In the genomic region with DNA sequence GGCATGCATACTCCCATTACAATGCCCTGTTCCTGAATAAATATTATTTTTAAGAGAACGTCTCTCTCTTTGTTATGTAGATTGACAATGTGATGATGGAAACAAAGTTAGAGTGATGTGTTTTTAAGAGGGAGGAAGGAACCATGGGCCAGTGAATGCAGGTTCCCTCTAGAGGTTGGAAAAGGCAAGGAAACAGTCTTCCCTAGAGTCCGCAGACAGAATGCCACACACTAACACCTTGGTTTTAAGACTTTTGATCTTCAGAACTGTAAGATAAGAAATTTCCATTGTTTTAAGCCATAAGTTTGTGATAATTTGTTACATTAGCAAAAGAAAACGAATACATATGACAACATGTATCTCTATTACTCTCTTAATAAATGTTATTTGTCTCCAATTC, we compare ENCODE assay signal across 22 cellular contexts. TPM values are rescaled to one million over a fixed set of nuclear protein-coding genes. Genes with fewer than 3 reads are reported as not detected.
DNase-seq lines count a peak whose midpoint lies in the region; ATAC-seq and TF ChIP-seq lines count a peak whose summit lies in the region.
"Had no signal": no experiment of that assay in that cellular context is flagged by ENCODE, and none has a peak within 500 bp of the region (broad histone marks: within the 10 kb centered on the region; RNA-seq: fewer than 3 reads in every experiment).

No MANE protein-coding gene starts in this region.

- no peaks in the 10 kb centered on the region for H3K9me2 ChIP-seq in OCI-LY7 (ENCODE audit: insufficient read depth, low read length)

- WGBS in upper lobe of left lung, 2 donors = 66 to 78% methylated on average over 3 of the region's 3 CpGs
- 69 to 71% methylated on average over 3 of the region's 3 CpGs for WGBS in tibial nerve, 2 donors

- TF ChIP-seq POLR2A in upper lobe of left lung (IDR thresholded peaks at IDR 0.05) (no peak), tibial nerve (IDR thresholded peaks at IDR 0.05) (no peak)

- H4K20me1 ChIP-seq in OCI-LY7 (ENCODE audit: insufficient read depth, low read length) = no peaks in the 10 kb centered on the region

- H3K27me3 Mint-ChIP-seq in Caco-2 (ENCODE audit: insufficient read depth, unreplicated experiment) = no peaks in the 10 kb centered on the region
- H3K27me3 Mint-ChIP-seq in neural crest cell (ENCODE audit: low read depth) = peaks cover 2% of the 10 kb centered on the region
- H3K27me3 Mint-ChIP-seq in naive thymus-derived CD4-positive, alpha-beta T cell = no peaks in the 10 kb centered on the region
- H3K27me3 Mint-ChIP-seq: memory B cell; naive thymus-derived CD8-positive, alpha-beta T cell had no signal

- TF ChIP-seq CTCF in Caco-2 (IDR thresholded peaks at IDR 0.05; ENCODE audit: insufficient read depth in 1 of 2, low read depth in 1 of 2, low read length in 1 of 2, severe bottlenecking in 1 of 2, unreplicated experiment in 1 of 2) (peak; percentile 16 to 28), OCI-LY7 (conservative IDR thresholded peaks at IDR 0.05; ENCODE audit: low read length) (0 out of 2 replicates have a peak, but pooled peaks have one; percentile 13), choroid plexus epithelial cell (conservative IDR thresholded peaks at IDR 0.05; ENCODE audit: low read depth, low read length) (peak; percentile 39), neural crest cell (conservative IDR thresholded peaks at IDR 0.05) (peak; percentile 33), upper lobe of left lung (IDR thresholded peaks at IDR 0.05) (no peak), tibial nerve (IDR thresholded peaks at IDR 0.05) (no peak)

- intact Hi-C loops in Caco-2 (cut with micrococcal nuclease; ENCODE audit: unreplicated experiment) (loop anchor here (1.0 kb wide), 1 partner anchor 300 kb away; no protein-coding TSS in a partner anchor), OCI-LY7 (cut with micrococcal nuclease; ENCODE audit: unreplicated experiment) (no loop called here)
- intact Hi-C loops in naive thymus-derived CD4-positive, alpha-beta T cell (cut with micrococcal nuclease) = loop anchor here in 1 of 2 donors (5.0 kb wide), 1 partner anchor 588 kb away; a partner anchor contains a TSS

- no peaks in the 10 kb centered on the region for H3K27me3 ChIP-seq in Caco-2 (replicated peaks; ENCODE audit: control insufficient read depth, insufficient read depth, low read length)
- no peaks in the 10 kb centered on the region for H3K27me3 ChIP-seq in naive thymus-derived CD4-positive, alpha-beta T cell (ENCODE audit: control insufficient read depth in 2 of 2, insufficient read depth in 2 of 2, low read length in 2 of 2)
- H3K27me3 ChIP-seq in upper lobe of left lung = no peaks in the 10 kb centered on the region
- no peaks in the 10 kb centered on the region for H3K27me3 ChIP-seq in tibial nerve
- H3K27me3 ChIP-seq: adrenal gland, dorsolateral prefrontal cortex, gastroesophageal sphincter, pancreas, sigmoid colon, suprapubic skin had no signal

- H3K4me3 ChIP-seq in Caco-2 (ENCODE audit: low read depth, low read length) = no peak overlapping the region
- no peak overlapping the region for H3K4me3 ChIP-seq in OCI-LY7 (ENCODE audit: low read depth, low read length, poor library complexity, severe bottlenecking)
- no peak overlapping the region for H3K4me3 ChIP-seq in choroid plexus epithelial cell (ENCODE audit: low read depth, low read length)
- H3K4me3 ChIP-seq in naive thymus-derived CD4-positive, alpha-beta T cell (ENCODE audit: low read length) = no peak overlapping the region
- no peak overlapping the region for H3K4me3 ChIP-seq in upper lobe of left lung
- no peak overlapping the region for H3K4me3 ChIP-seq in tibial nerve
- H3K4me3 ChIP-seq: adrenal gland, dorsolateral prefrontal cortex, gastroesophageal sphincter, pancreas, sigmoid colon, suprapubic skin had no signal

- ATAC-seq in naive thymus-derived CD4-positive, alpha-beta T cell = no peak
- no peak for ATAC-seq in upper lobe of left lung (ENCODE audit: low FRiP score in 2 of 2)
- ATAC-seq: gastroesophageal sphincter; naive thymus-derived CD8-positive, alpha-beta T cell; pancreas; stimulated activated effector memory CD8-positive, alpha-beta T cell treated with anti-CD3 and anti-CD28 coated beads, Interleukin-12 subunit alpha, Interleukin-12 subunit beta, amount 100 ng/mL, for 72 hours had no signal

- no peak overlapping the region for H3K27ac Mint-ChIP-seq in Caco-2 (ENCODE audit: unreplicated experiment)
- H3K27ac Mint-ChIP-seq in neural crest cell (ENCODE audit: unreplicated experiment) = no peak overlapping the region
- no peak overlapping the region for H3K27ac Mint-ChIP-seq in naive thymus-derived CD4-positive, alpha-beta T cell
- H3K27ac Mint-ChIP-seq: memory B cell; naive thymus-derived CD8-positive, alpha-beta T cell; stimulated activated effector memory CD8-positive, alpha-beta T cell treated with anti-CD3 and anti-CD28 coated beads, Interleukin-12 subunit alpha, Interleukin-12 subunit beta, amount 100 ng/mL, for 72 hours had no signal

- H2AFZ ChIP-seq in OCI-LY7 (ENCODE audit: low read length) = no peak overlapping the region

- no peaks in the 10 kb centered on the region for H3K4me1 Mint-ChIP-seq in Caco-2 (ENCODE audit: low read depth, unreplicated experiment)
- no peaks in the 10 kb centered on the region for H3K4me1 Mint-ChIP-seq in neural crest cell
- no peaks in the 10 kb centered on the region for H3K4me1 Mint-ChIP-seq in naive thymus-derived CD4-positive, alpha-beta T cell
- H3K4me1 Mint-ChIP-seq: memory B cell; naive thymus-derived CD8-positive, alpha-beta T cell; stimulated activated effector memory CD8-positive, alpha-beta T cell treated with anti-CD3 and anti-CD28 coated beads, Interleukin-12 subunit alpha, Interleukin-12 subunit beta, amount 100 ng/mL, for 72 hours had no signal

- H3K27ac ChIP-seq in OCI-LY7 (ENCODE audit: low read depth, low read length, poor library complexity, severe bottlenecking) (no peak overlapping the region), upper lobe of left lung (no peak overlapping the region), tibial nerve (no peak overlapping the region)
- no peak overlapping the region for H3K27ac ChIP-seq in naive thymus-derived CD4-positive, alpha-beta T cell (ENCODE audit: low read depth, low read length)
- H3K27ac ChIP-seq: adrenal gland, dorsolateral prefrontal cortex, gastroesophageal sphincter, pancreas, sigmoid colon, suprapubic skin had no signal

- no peaks in the 10 kb centered on the region for H3K36me3 Mint-ChIP-seq in Caco-2 (ENCODE audit: insufficient read depth, unreplicated experiment)
- H3K36me3 Mint-ChIP-seq in neural crest cell (ENCODE audit: low read depth) = no peaks in the 10 kb centered on the region
- no peaks in the 10 kb centered on the region for H3K36me3 Mint-ChIP-seq in naive thymus-derived CD4-positive, alpha-beta T cell
- H3K36me3 Mint-ChIP-seq: memory B cell; naive thymus-derived CD8-positive, alpha-beta T cell; stimulated activated effector memory CD8-positive, alpha-beta T cell treated with anti-CD3 and anti-CD28 coated beads, Interleukin-12 subunit alpha, Interleukin-12 subunit beta, amount 100 ng/mL, for 72 hours had no signal

- 0 out of 2 replicates have a peak, but pooled peaks cover 4% of the 10 kb centered on the region for H3K4me1 ChIP-seq in Caco-2
- H3K4me1 ChIP-seq in OCI-LY7 (ENCODE audit: insufficient read depth, low read length, poor library complexity, severe bottlenecking) = no peaks in the 10 kb centered on the region
- peaks cover 0 to 3% of the 10 kb centered on the region in 2 donors for H3K4me1 ChIP-seq in naive thymus-derived CD4-positive, alpha-beta T cell (ENCODE audit: control insufficient read depth in 2 of 2, insufficient read depth in 2 of 2, low read length in 2 of 2)
- peaks cover 0 to 18% (median 3%) of the 10 kb centered on the region in 4 donors for H3K4me1 ChIP-seq in upper lobe of left lung
- peaks cover 0 to under 1% (median 0%) of the 10 kb centered on the region in 4 donors for H3K4me1 ChIP-seq in tibial nerve
- H3K4me1 ChIP-seq: gastroesophageal sphincter, pancreas, sigmoid colon had no signal

- H3K9me3 Mint-ChIP-seq in Caco-2 (ENCODE audit: unreplicated experiment) = no peaks in the 10 kb centered on the region
- no peaks in the 10 kb centered on the region for H3K9me3 Mint-ChIP-seq in neural crest cell
- H3K9me3 Mint-ChIP-seq in naive thymus-derived CD4-positive, alpha-beta T cell = peaks cover 0 to 4% (median 0%) of the 10 kb centered on the region in 11 donors
- H3K9me3 Mint-ChIP-seq: stimulated activated effector memory CD8-positive, alpha-beta T cell treated with anti-CD3 and anti-CD28 coated beads, Interleukin-12 subunit alpha, Interleukin-12 subunit beta, amount 100 ng/mL, for 72 hours had no signal

- no TSS peak for BruUV-seq in Caco-2 (replicated peaks; lab: Mats Ljungman, UMichigan)
- BruUV-seq in OCI-LY7 (replicated peaks; lab: Mats Ljungman, UMichigan) = no TSS peak

- no peak for DNase-seq in Caco-2
- no peak for DNase-seq in OCI-LY7 (ENCODE audit: low spot score)
- peak; percentile 4 for DNase-seq in choroid plexus epithelial cell (ENCODE audit: low read depth)
- no peak for DNase-seq in neural crest cell (ENCODE audit: low read depth, low spot score)
- DNase-seq in naive thymus-derived CD4-positive, alpha-beta T cell = no peak
- no peak for DNase-seq in upper lobe of left lung
- no peak for DNase-seq in tibial nerve (ENCODE audit: low spot score in 2 of 2)
- DNase-seq: activated CD4-positive, alpha-beta T cell treated with anti-CD3 and anti-CD28 coated beads, Interleukin-2, amount 50 U/mL, for 4 hours; adrenal gland; DMS79 treated with DMSO at 0.1 percent for 48 hours; dorsolateral prefrontal cortex; naive thymus-derived CD8-positive, alpha-beta T cell; NCI-H1092 treated with DMSO at 0.1 percent for 48 hours; NCI-H2081 treated with DMSO at 0.1 percent for 48 hours; NCI-H510A; pancreas; SHP77; sigmoid colon had no signal

- no peaks in the 10 kb centered on the region for H3K79me2 ChIP-seq in OCI-LY7 (ENCODE audit: insufficient read depth, low read depth, low read length)

- no peak overlapping the region for H3K4me2 ChIP-seq in OCI-LY7 (ENCODE audit: low read length)

- no peak for TF ChIP-seq EP300 in upper lobe of left lung (IDR thresholded peaks at IDR 0.05)
- no peak for TF ChIP-seq EP300 in tibial nerve (IDR thresholded peaks at IDR 0.05)

- CTCF ChIA-PET in Caco-2 (lab: Charles Lee) (no interaction called here), OCI-LY7 (lab: Charles Lee; ENCODE audit: unreplicated experiment) (no interaction called here)
- CTCF ChIA-PET in naive thymus-derived CD4-positive, alpha-beta T cell (lab: Charles Lee) = no interaction called here

- H3K36me3 ChIP-seq in Caco-2 (ENCODE audit: control insufficient read depth, insufficient read depth, low read length) = no peaks in the 10 kb centered on the region
- H3K36me3 ChIP-seq in OCI-LY7 (ENCODE audit: insufficient read depth, low read length) = no peaks in the 10 kb centered on the region
- H3K36me3 ChIP-seq in naive thymus-derived CD4-positive, alpha-beta T cell (ENCODE audit: control insufficient read depth in 2 of 3, insufficient read depth in 3 of 3, low read length in 3 of 3) = no peaks in the 10 kb centered on the region
- no peaks in the 10 kb centered on the region for H3K36me3 ChIP-seq in upper lobe of left lung
- no peaks in the 10 kb centered on the region for H3K36me3 ChIP-seq in tibial nerve
- H3K36me3 ChIP-seq: adrenal gland, gastroesophageal sphincter, pancreas, sigmoid colon, suprapubic skin had no signal

- H3K9me3 ChIP-seq in Caco-2 = no peaks in the 10 kb centered on the region
- H3K9me3 ChIP-seq in OCI-LY7 (ENCODE audit: low read length) = no peaks in the 10 kb centered on the region
- no peaks in the 10 kb centered on the region for H3K9me3 ChIP-seq in naive thymus-derived CD4-positive, alpha-beta T cell (ENCODE audit: control insufficient read depth in 2 of 3, low read length in 3 of 3)
- H3K9me3 ChIP-seq in upper lobe of left lung = no peaks in the 10 kb centered on the region
- H3K9me3 ChIP-seq in tibial nerve = peaks cover 0 to 3% (median 0%) of the 10 kb centered on the region in 4 donors
- H3K9me3 ChIP-seq: adrenal gland, gastroesophageal sphincter, pancreas, sigmoid colon, suprapubic skin had no signal

- H3K4me3 Mint-ChIP-seq in Caco-2 (ENCODE audit: unreplicated experiment) = no peak overlapping the region
- H3K4me3 Mint-ChIP-seq in neural crest cell = no peak overlapping the region
- no peak overlapping the region for H3K4me3 Mint-ChIP-seq in naive thymus-derived CD4-positive, alpha-beta T cell
- H3K4me3 Mint-ChIP-seq: memory B cell; naive thymus-derived CD8-positive, alpha-beta T cell; stimulated activated effector memory CD8-positive, alpha-beta T cell treated with anti-CD3 and anti-CD28 coated beads, Interleukin-12 subunit alpha, Interleukin-12 subunit beta, amount 100 ng/mL, for 72 hours had no signal

- POLR2A ChIA-PET in Caco-2 (lab: Charles Lee) (no interaction called here), OCI-LY7 (lab: Charles Lee) (interaction anchor here (0.6 to 0.8 kb wide), 2 partner anchors 9 to 294 kb away, joined by 3 to 5 read pairs; no protein-coding TSS in a partner anchor)
- POLR2A ChIA-PET in naive thymus-derived CD4-positive, alpha-beta T cell (lab: Charles Lee) = no interaction called here

RNA-seq across cellular contexts. Expression of a gene that starts 4.7 kb away (rescaled TPM):
- total RNA-seq in Caco-2 (2022) (64.4 and 70.7 TPM in 2 replicates), OCI-LY7 (2022) (62.2 and 76.9 TPM in 2 replicates), neural crest cell (69.2 and 71.0 TPM in 2 replicates), upper lobe of left lung (1 to 10 TPM in 3 of 6 donors, under 1 TPM in 1, not detected in 2; 0.76 to 7.8 (median 5.0) TPM), tibial nerve (not detected)
- total RNA-seq in OCI-LY7 (2014; rRNA removed; shearing (Covaris generic)) = 22.1 and 28.6 TPM in 2 replicates
- total RNA-seq in naive thymus-derived CD4-positive, alpha-beta T cell = 10 to 100 TPM in 1 of 5 experiments, 1 to 10 TPM in 4; 1.2 to 37.1 (median 3.9) TPM
- 1 to 10 TPM; 2.6 to 4.8 TPM for polyA plus RNA-seq in naive thymus-derived CD4-positive, alpha-beta T cell

Comparison
In these comparisons a context has a peak if more than half of its experiments do, and no peak if none do; other contexts are left out.
1. CTCF ChIP-seq: peak in Caco-2 (2 of 2), OCI-LY7 (single experiment), choroid plexus epithelial cell (single experiment) and neural crest cell (single experiment); none in upper lobe of left lung (0 of 6) and tibial nerve (0 of 5).